18 cellular contexts compared by ENCODE assay signal in the genomic region with DNA sequence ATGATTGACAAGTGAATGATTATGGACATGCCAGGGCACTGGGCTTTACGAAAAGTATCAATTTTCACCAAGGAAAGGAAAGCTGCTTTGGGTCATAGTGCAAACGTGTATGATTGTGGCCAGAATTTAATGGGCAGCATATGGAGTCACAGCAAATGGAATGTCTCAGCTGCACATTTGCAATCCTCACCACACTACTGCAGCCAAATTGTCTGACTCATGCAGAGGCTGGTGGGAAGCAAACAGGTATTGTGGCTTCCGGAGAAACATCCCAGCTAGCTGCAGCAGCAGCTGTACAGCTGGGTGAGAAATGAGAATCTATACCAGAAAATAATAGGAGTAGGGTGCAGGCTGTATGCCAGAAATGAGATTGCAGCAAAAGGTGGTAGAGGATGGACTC.
DNase-seq lines count a peak whose midpoint lies in the region; ATAC-seq and TF ChIP-seq lines count a peak whose summit lies in the region.
"Had no signal": no experiment of that assay in that cellular context is flagged by ENCODE, and none has a peak within 500 bp of the region (broad histone marks: within the 10 kb centered on the region; RNA-seq: fewer than 3 reads in every experiment).

No MANE protein-coding gene starts in this region.

- DNase-seq in cardiac fibroblast (ENCODE audit: low read depth in 2 of 2), result peak; percentile 0 to 3
- peak; percentile 22 for DNase-seq in non-pigmented ciliary epithelial cell (ENCODE audit: low read depth)
- DNase-seq in DMS79 treated with DMSO at 0.1 percent for 48 hours (lab: John Stamatoyannopoulos, UW), result no peak
- DNase-seq: activated CD4-positive, CD25-positive, alpha-beta regulatory T cell; activated naive CD4-positive, alpha-beta T cell treated with anti-CD3 and anti-CD28 coated beads, Interleukin-2, amount 50 U/mL, for 16 hours; CD4-positive, alpha-beta T cell; GF-D8; H7; NCI-H2081; NCI-H82; stimulated activated naive CD4-positive, alpha-beta T cell treated with Interleukin-2 at 50 U/mL for 16 hours had no signal

- H3K36me3 ChIP-seq in OCI-LY1 (ENCODE audit: insufficient read depth, low read length), result no peaks in the 10 kb centered on the region

- no peaks in the 10 kb centered on the region for H4K20me1 ChIP-seq in OCI-LY1 (ENCODE audit: insufficient read depth, low read length)

- H3K79me2 ChIP-seq in OCI-LY1 (ENCODE audit: insufficient read depth, low read length), result no peaks in the 10 kb centered on the region
- H3K79me2 ChIP-seq: hepatocyte had no signal

- no peaks in the 10 kb centered on the region for H3K27me3 ChIP-seq in OCI-LY1 (ENCODE audit: insufficient read depth, low read length)
- H3K27me3 ChIP-seq: hepatocyte had no signal

- H3F3A ChIP-seq in OCI-LY1 (ENCODE audit: insufficient read depth, low read length), result no peaks in the 10 kb centered on the region

- peak overlapping the region; percentile 50 for H3K27ac ChIP-seq in OCI-LY1 (ENCODE audit: low read depth, low read length, poor library complexity, severe bottlenecking)
- H3K27ac ChIP-seq: hepatocyte, skin epidermis had no signal

- H3K9ac ChIP-seq in OCI-LY1 (ENCODE audit: low read length), result no peak overlapping the region

- no peak overlapping the region for H2AFZ ChIP-seq in OCI-LY1 (ENCODE audit: low read length)
- H2AFZ ChIP-seq: hepatocyte had no signal

- ATAC-seq in HG02798 (IDR thresholded peaks at IDR 0.05; ENCODE audit: poor library complexity, unreplicated experiment) (peak; percentile 47), HG03442 (IDR thresholded peaks at IDR 0.05; ENCODE audit: unreplicated experiment) (no peak), GM19467 (IDR thresholded peaks at IDR 0.05; ENCODE audit: unreplicated experiment) (no peak)

- peaks cover 29% of the 10 kb centered on the region for H3K4me1 ChIP-seq in OCI-LY1 (ENCODE audit: insufficient read depth, low read length, severe bottlenecking)

- TF ChIP-seq CTCF in OCI-LY1 (IDR thresholded peaks at IDR 0.05; ENCODE audit: low read length), result no peak
- no peak for TF ChIP-seq CTCF in cardiac fibroblast (IDR thresholded peaks at IDR 0.05; ENCODE audit: low read depth, low read length)

- H3K4me2 ChIP-seq in OCI-LY1 (ENCODE audit: low read length), result no peak overlapping the region
- H3K4me2 ChIP-seq: hepatocyte had no signal

- H3K9me3 ChIP-seq in OCI-LY1 (ENCODE audit: low read length), result no peaks in the 10 kb centered on the region

- H3K9me2 ChIP-seq in OCI-LY1 (ENCODE audit: low read depth, low read length), result no peaks in the 10 kb centered on the region

- H3K4me3 ChIP-seq in OCI-LY1 (ENCODE audit: low read depth, low read length, poor library complexity, severe bottlenecking) (no peak overlapping the region), cardiac fibroblast (replicated peaks in 1 of 2; ENCODE audit: low read depth in 2 of 2, low read length in 2 of 2) (no peak overlapping the region)
- H3K4me3 ChIP-seq: hepatocyte, lung, skin epidermis had no signal
